ENCODE assay signal across 9 cellular contexts in the genomic region with DNA sequence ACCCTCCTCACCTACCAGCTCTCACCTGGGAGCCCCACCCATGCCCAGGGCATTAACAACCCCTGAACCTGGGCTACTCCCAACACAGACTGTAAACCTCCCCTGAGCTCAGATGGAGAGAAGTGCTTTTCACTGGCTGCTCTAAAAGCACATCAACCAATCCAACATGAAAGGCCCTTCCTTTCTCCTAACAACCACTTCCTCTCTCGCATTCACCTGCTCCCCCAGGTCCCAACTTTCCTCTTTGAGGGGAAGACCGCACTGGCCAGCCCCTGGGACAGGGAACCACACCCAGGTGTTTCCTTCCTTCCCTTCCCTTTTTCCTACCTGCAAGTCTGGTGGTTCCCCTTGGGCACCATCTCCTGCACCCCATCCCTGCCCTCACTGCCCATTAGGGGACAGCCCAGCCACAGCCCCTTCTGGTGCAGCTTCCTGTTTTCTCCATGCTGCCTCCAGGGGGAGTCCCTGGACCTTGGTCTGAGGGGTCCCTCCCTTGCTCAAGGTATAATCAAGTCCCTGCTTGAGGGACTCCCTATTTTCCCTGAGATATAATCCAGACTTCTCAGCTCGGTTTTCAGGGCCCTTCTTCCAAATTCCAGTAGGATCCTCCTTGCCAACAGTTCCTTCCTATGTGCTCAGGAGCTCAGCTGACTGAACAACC. TPM values are rescaled to one million over a fixed set of nuclear protein-coding genes. Genes with fewer than 3 reads are reported as not detected.
DNase-seq lines count a peak whose midpoint lies in the region; ATAC-seq, FAIRE-seq and TF ChIP-seq lines count a peak whose summit lies in the region.
"Had no signal": no experiment of that assay in that cellular context is flagged by ENCODE, and none has a peak within 500 bp of the region (broad histone marks: within the 10 kb centered on the region; RNA-seq: fewer than 3 reads in every experiment).

No MANE protein-coding gene starts in this region.

- ATAC-seq in SK-N-SH treated with all-trans-retinoic acid at 6 μM for 48 hours (peak; percentile 88), GM21390 (IDR thresholded peaks at IDR 0.05; ENCODE audit: unreplicated experiment) (no peak)
- ATAC-seq: naive thymus-derived CD8-positive, alpha-beta T cell had no signal

- peak; percentile 50 for DNase-seq in A673 (ENCODE audit: low spot score)
- DNase-seq in GM12891 (ENCODE audit: insufficient read length, low spot score): peak; percentile 57
- DNase-seq in hepatic stellate cell (ENCODE audit: low spot score): peak; percentile 42
- DNase-seq in COLO829 (ENCODE audit: low spot score): no peak
- DNase-seq in A172 (ENCODE audit: low spot score): no peak
- no peak for DNase-seq in epidermal melanocyte (ENCODE audit: insufficient read length, low spot score)

- FAIRE-seq in GM12891 (lab: Jason Lieb, UNC): no peak

- no peak overlapping the region for H3K4me3 ChIP-seq in A673 (ENCODE audit: low read depth, low read length, poor library complexity, severe bottlenecking)

- CTCF ChIA-PET in A673 (lab: Charles Lee): no interaction called here

- POLR2A ChIA-PET in A673 (lab: Charles Lee; ENCODE audit: low non-redundant PET): interaction anchor here (0.5 kb wide), 1 partner anchor 347 kb away, joined by 4 read pairs; no protein-coding TSS in a partner anchor

- TF ChIP-seq CTCF in A673 (conservative IDR thresholded peaks at IDR 0.05; ENCODE audit: low read depth, low read length): peak; percentile 63

- H3K27ac ChIP-seq in A673 (ENCODE audit: low read depth, low read length, poor library complexity, severe bottlenecking): no peak overlapping the region

- no peaks in the 10 kb centered on the region for H3K4me1 ChIP-seq in A673 (ENCODE audit: insufficient read depth, low read length, poor library complexity, severe bottlenecking)

- no peaks in the 10 kb centered on the region for H3K36me3 ChIP-seq in A673 (ENCODE audit: insufficient read depth, low read length, poor library complexity, severe bottlenecking)

- no peaks in the 10 kb centered on the region for H3K9me3 ChIP-seq in A673 (ENCODE audit: low read depth, low read length, poor library complexity, severe bottlenecking)

- H3K27me3 ChIP-seq in A673 (replicated peaks; ENCODE audit: insufficient read depth, low read depth, low read length, poor library complexity): peaks cover 5% of the 10 kb centered on the region

- BruUV-seq in A673 (replicated peaks; lab: Mats Ljungman, UMichigan): no TSS peak

- intact Hi-C loops in A673 (cut with micrococcal nuclease; ENCODE audit: unreplicated experiment): loop anchor here (5.0 kb wide), 1 partner anchor 371 kb away; no protein-coding TSS in a partner anchor

- no peak for TF ChIP-seq POLR2A in GM12891 (IDR thresholded peaks at IDR 0.05; ENCODE audit: low read depth, low read length)

TF ChIP-seq in GM12891, 5 proteins besides CTCF, POLR2A, EP300 and RAD21:
- no peak for TF ChIP-seq POU2F2 (IDR thresholded peaks at IDR 0.05; ENCODE audit: low read depth, low read length)

TF ChIP-seq in SK-N-SH treated with all-trans-retinoic acid at 6 μM for 48 hours, 23 proteins besides CTCF, POLR2A, EP300 and RAD21:
- no peak for TF ChIP-seq ARNTL (CRISPR knock-in tag; IDR thresholded peaks at IDR 0.05; ENCODE audit: borderline replicate concordance, low read depth)
- no peak for TF ChIP-seq GLIS3 (CRISPR knock-in tag; IDR thresholded peaks at IDR 0.05)
- no peak for TF ChIP-seq ZNF565 (CRISPR knock-in tag; conservative IDR thresholded peaks at IDR 0.05; ENCODE audit: low read depth)
- TF ChIP-seq ISL1 (CRISPR knock-in tag; IDR thresholded peaks at IDR 0.05): no peak
- no peak for TF ChIP-seq SNAI2 (CRISPR knock-in tag; IDR thresholded peaks at IDR 0.05)
- no peak for TF ChIP-seq ZFP3 (CRISPR knock-in tag; IDR thresholded peaks at IDR 0.05)
- TF ChIP-seq, protein P1, sequence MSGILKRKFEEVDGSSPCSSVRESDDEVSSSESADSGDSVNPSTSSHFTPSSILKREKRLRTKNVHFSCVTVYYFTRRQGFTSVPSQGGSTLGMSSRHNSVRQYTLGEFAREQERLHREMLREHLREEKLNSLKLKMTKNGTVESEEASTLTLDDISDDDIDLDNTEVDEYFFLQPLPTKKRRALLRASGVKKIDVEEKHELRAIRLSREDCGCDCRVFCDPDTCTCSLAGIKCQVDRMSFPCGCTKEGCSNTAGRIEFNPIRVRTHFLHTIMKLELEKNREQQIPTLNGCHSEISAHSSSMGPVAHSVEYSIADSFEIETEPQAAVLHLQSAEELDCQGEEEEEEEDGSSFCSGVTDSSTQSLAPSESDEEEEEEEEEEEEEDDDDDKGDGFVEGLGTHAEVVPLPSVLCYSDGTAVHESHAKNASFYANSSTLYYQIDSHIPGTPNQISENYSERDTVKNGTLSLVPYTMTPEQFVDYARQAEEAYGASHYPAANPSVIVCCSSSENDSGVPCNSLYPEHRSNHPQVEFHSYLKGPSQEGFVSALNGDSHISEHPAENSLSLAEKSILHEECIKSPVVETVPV (CRISPR knock-in tag; IDR thresholded peaks at IDR 0.05): no peak
- no peak for TF ChIP-seq CREB5 (CRISPR knock-in tag; IDR thresholded peaks at IDR 0.05; ENCODE audit: low read depth)
- no peak for TF ChIP-seq TCF4 (CRISPR knock-in tag; IDR thresholded peaks at IDR 0.05; ENCODE audit: borderline replicate concordance)
- TF ChIP-seq, protein P2, sequence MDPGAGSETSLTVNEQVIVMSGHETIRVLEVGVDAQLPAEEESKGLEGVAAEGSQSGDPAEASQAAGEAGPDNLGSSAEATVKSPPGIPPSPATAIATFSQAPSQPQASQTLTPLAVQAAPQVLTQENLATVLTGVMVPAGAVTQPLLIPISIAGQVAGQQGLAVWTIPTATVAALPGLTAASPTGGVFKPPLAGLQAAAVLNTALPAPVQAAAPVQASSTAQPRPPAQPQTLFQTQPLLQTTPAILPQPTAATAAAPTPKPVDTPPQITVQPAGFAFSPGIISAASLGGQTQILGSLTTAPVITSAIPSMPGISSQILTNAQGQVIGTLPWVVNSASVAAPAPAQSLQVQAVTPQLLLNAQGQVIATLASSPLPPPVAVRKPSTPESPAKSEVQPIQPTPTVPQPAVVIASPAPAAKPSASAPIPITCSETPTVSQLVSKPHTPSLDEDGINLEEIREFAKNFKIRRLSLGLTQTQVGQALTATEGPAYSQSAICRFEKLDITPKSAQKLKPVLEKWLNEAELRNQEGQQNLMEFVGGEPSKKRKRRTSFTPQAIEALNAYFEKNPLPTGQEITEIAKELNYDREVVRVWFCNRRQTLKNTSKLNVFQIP (CRISPR knock-in tag; IDR thresholded peaks at IDR 0.05; ENCODE audit: borderline replicate concordance, low read depth): no peak

RNA-seq across cellular contexts. Expression of gene DAB2IP, which starts 30.5 kb away (rescaled TPM):
- 34.5 and 44.5 TPM in 2 replicates for total RNA-seq in A673 (2021)
- 0.33 TPM for polyA plus RNA-seq in GM12891 (2012; ENCODE audit: low read depth, missing spikeins)
- 15.8 and 19.1 TPM in 2 replicates for total RNA-seq in A172 (2014; rRNA removed; shearing (Covaris generic))
- total RNA-seq: naive thymus-derived CD8-positive, alpha-beta T cell had no signal
- polyA plus RNA-seq: naive thymus-derived CD8-positive, alpha-beta T cell had no signal

Comparison
In these comparisons a context has a peak if more than half of its experiments do, and no peak if none do; other contexts are left out.
1. DNase-seq: peak in A673 (single experiment), GM12891 (single experiment) and hepatic stellate cell (single experiment); none in COLO829 (single experiment), A172 (single experiment) and epidermal melanocyte (single experiment).